In genomic region chr19:5870986-5871394, GRCh38 we compare ENCODE assay signal across 1 cellular context.
TF ChIP-seq lines count a peak whose summit lies in the region.

No MANE protein-coding gene starts in this region.

TF ChIP-seq in HepG2, 621 proteins besides CTCF, POLR2A, EP300 and RAD21 (continued from another document and continues in another):
- TF ChIP-seq ARID4A (CRISPR knock-in tag; IDR thresholded peaks at IDR 0.05; ENCODE audit: borderline replicate concordance): peak; percentile 44; the same call in 1 of the 2 replicates
- no peak for TF ChIP-seq MAFK (conservative IDR thresholded peaks at IDR 0.05 in 1 of 2, IDR thresholded peaks at IDR 0.05 in 1 of 2; ENCODE audit: low read length in 2 of 2)
- peak; percentile 84 for TF ChIP-seq NR2C2 (CRISPR knock-in tag; IDR thresholded peaks at IDR 0.05; ENCODE audit: borderline replicate concordance)
- no peak for TF ChIP-seq ZSCAN30 (CRISPR knock-in tag; IDR thresholded peaks at IDR 0.05)
- TF ChIP-seq MIER3 (CRISPR knock-in tag; IDR thresholded peaks at IDR 0.05; ENCODE audit: borderline replicate concordance): peak; percentile 99
- peak; percentile 66; the same call in 1 of the 2 replicates for TF ChIP-seq ZNF780A (CRISPR knock-in tag; IDR thresholded peaks at IDR 0.05)
- 0 out of 2 replicates have a peak, but pooled peaks have one; percentile 19 for TF ChIP-seq NFYB (CRISPR knock-in tag; IDR thresholded peaks at IDR 0.05)
- no peak for TF ChIP-seq KDM5A (IDR thresholded peaks at IDR 0.05; ENCODE audit: borderline replicate concordance, low read length)
- TF ChIP-seq TFDP2 (CRISPR knock-in tag; IDR thresholded peaks at IDR 0.05): peak; percentile 59
- peak; percentile 92 for TF ChIP-seq ZBTB25 (CRISPR knock-in tag; IDR thresholded peaks at IDR 0.05)
- no peak for TF ChIP-seq IKZF1 (IDR thresholded peaks at IDR 0.05)
- TF ChIP-seq ZBTB2 (CRISPR knock-in tag; IDR thresholded peaks at IDR 0.05; ENCODE audit: low read depth): no peak
- no peak for TF ChIP-seq ISX (CRISPR knock-in tag; conservative IDR thresholded peaks at IDR 0.05)
- no peak for TF ChIP-seq BCL3 (CRISPR knock-in tag; IDR thresholded peaks at IDR 0.05)
- no peak for TF ChIP-seq ZNF615 (CRISPR knock-in tag; IDR thresholded peaks at IDR 0.05; ENCODE audit: borderline replicate concordance)
- TF ChIP-seq TFDP1 (CRISPR knock-in tag; IDR thresholded peaks at IDR 0.05; ENCODE audit: borderline replicate concordance): peak; percentile 31; the same call in 1 of the 2 replicates
- peak; percentile 83; the same call in 1 of the 2 replicates for TF ChIP-seq ZBTB39 (CRISPR knock-in tag; IDR thresholded peaks at IDR 0.05)
- TF ChIP-seq SUZ12 (IDR thresholded peaks at IDR 0.05; ENCODE audit: low read depth, low read length): no peak
- TF ChIP-seq MEIS2 (CRISPR knock-in tag; IDR thresholded peaks at IDR 0.05): peak; percentile 83; the same call in 1 of the 2 replicates
- TF ChIP-seq ATF5 (CRISPR knock-in tag; IDR thresholded peaks at IDR 0.05; ENCODE audit: low read depth): peak; percentile 94
- peak; percentile 78; the same call in 1 of the 2 replicates for TF ChIP-seq KAT7 (CRISPR knock-in tag; IDR thresholded peaks at IDR 0.05; ENCODE audit: borderline replicate concordance)
- no peak for TF ChIP-seq MTERF4 (CRISPR knock-in tag; IDR thresholded peaks at IDR 0.05)
- peak; percentile 100 for TF ChIP-seq KDM1A (CRISPR knock-in tag; IDR thresholded peaks at IDR 0.05)
- no peak for TF ChIP-seq ATM (IDR thresholded peaks at IDR 0.05; ENCODE audit: borderline replicate concordance)
- TF ChIP-seq ZSCAN20 (CRISPR knock-in tag; IDR thresholded peaks at IDR 0.05; ENCODE audit: borderline replicate concordance): no peak
- peak; percentile 98 for TF ChIP-seq ADNP (CRISPR knock-in tag; IDR thresholded peaks at IDR 0.05)
- TF ChIP-seq PAWR (CRISPR knock-in tag; IDR thresholded peaks at IDR 0.05; ENCODE audit: borderline replicate concordance): no peak
- TF ChIP-seq CBX5 (CRISPR knock-in tag; IDR thresholded peaks at IDR 0.05; ENCODE audit: borderline replicate concordance): peak; percentile 99
- TF ChIP-seq ZNF891 (CRISPR knock-in tag; IDR thresholded peaks at IDR 0.05): no peak
- peak; percentile 82; the same call in 1 of the 2 replicates for TF ChIP-seq ZNF691 (CRISPR knock-in tag; IDR thresholded peaks at IDR 0.05; ENCODE audit: borderline replicate concordance, low read depth)
- no peak for TF ChIP-seq TRIM22 (IDR thresholded peaks at IDR 0.05)
- TF ChIP-seq CHCHD3 (CRISPR knock-in tag; IDR thresholded peaks at IDR 0.05): no peak
- TF ChIP-seq LBX2 (CRISPR knock-in tag; IDR thresholded peaks at IDR 0.05; ENCODE audit: borderline replicate concordance): no peak
- TF ChIP-seq DR1 (CRISPR knock-in tag; IDR thresholded peaks at IDR 0.05): no peak
- TF ChIP-seq ZNF510 (CRISPR knock-in tag; IDR thresholded peaks at IDR 0.05; ENCODE audit: low read depth): peak; percentile 84; the same call in 1 of the 2 replicates
- peak; percentile 67; the same call in 1 of the 2 replicates for TF ChIP-seq ZBTB49 (CRISPR knock-in tag; IDR thresholded peaks at IDR 0.05; ENCODE audit: borderline replicate concordance)
- TF ChIP-seq RBM22 (optimal IDR thresholded peaks at IDR 0.05; ENCODE audit: low read length): no peak
- TF ChIP-seq RBFOX2 (IDR thresholded peaks at IDR 0.05; ENCODE audit: low read depth, low read length): no peak
- peak; percentile 62; the same call in 1 of the 2 replicates for TF ChIP-seq ZNF589 (CRISPR knock-in tag; conservative IDR thresholded peaks at IDR 0.05)
- peak; percentile 84 for TF ChIP-seq THAP11 (CRISPR knock-in tag; IDR thresholded peaks at IDR 0.05)
- TF ChIP-seq ZNF678 (CRISPR knock-in tag; IDR thresholded peaks at IDR 0.05): no peak
